ENCODE assay signal across 16 cellular contexts in genomic region chr6:43992126-43992663, GRCh38.
DNase-seq lines count a peak whose midpoint lies in the region; ATAC-seq and TF ChIP-seq lines count a peak whose summit lies in the region.
"Had no signal": no experiment of that assay in that cellular context is flagged by ENCODE, and none has a peak within 500 bp of the region (broad histone marks: within the 10 kb centered on the region; RNA-seq: fewer than 3 reads in every experiment).

No MANE protein-coding gene starts in this region.

- H3K27me3 Mint-ChIP-seq in activated CD4-positive, alpha-beta T cell treated with anti-CD3 and anti-CD28 coated beads for 36 hours: no peaks in the 10 kb centered on the region
- no peaks in the 10 kb centered on the region for H3K27me3 Mint-ChIP-seq in chondrocyte (ENCODE audit: low read depth)
- H3K27me3 Mint-ChIP-seq in natural killer cell treated with Interleukin-12 subunit alpha and Interleukin-12 subunit beta and Interleukin-15 and Interleukin-18, amount 100 ng/mL, for 72 hours: peaks cover 2 to 9% of the 10 kb centered on the region in 2 donors

- no peak overlapping the region for H2BK5ac ChIP-seq in IMR-90 (ENCODE audit: low read depth, low read length, poor library complexity, severe bottlenecking)

- H4K5ac ChIP-seq in IMR-90 (ENCODE audit: low read depth, low read length): no peak overlapping the region

- no peaks in the 10 kb centered on the region for H3K36me3 Mint-ChIP-seq in activated CD4-positive, alpha-beta T cell treated with anti-CD3 and anti-CD28 coated beads for 36 hours (ENCODE audit: low read depth)
- H3K36me3 Mint-ChIP-seq in chondrocyte (ENCODE audit: low read depth): no peaks in the 10 kb centered on the region
- H3K36me3 Mint-ChIP-seq in natural killer cell treated with Interleukin-12 subunit alpha and Interleukin-12 subunit beta and Interleukin-15 and Interleukin-18, amount 100 ng/mL, for 72 hours: no peaks in the 10 kb centered on the region

- peak; percentile 37 for ATAC-seq in activated CD4-positive, alpha-beta T cell treated with anti-CD3 and anti-CD28 coated beads for 36 hours
- no peak for ATAC-seq in IMR-90 (ENCODE audit: low read depth)
- peak; percentile 21 to 29 for ATAC-seq in natural killer cell treated with Interleukin-12 subunit alpha and Interleukin-12 subunit beta and Interleukin-15 and Interleukin-18, amount 100 ng/mL, for 72 hours
- ATAC-seq in PC-3: no peak
- ATAC-seq in HG02973 (IDR thresholded peaks at IDR 0.05; ENCODE audit: unreplicated experiment): no peak

- TF ChIP-seq POLR2A in IMR-90 (IDR thresholded peaks at IDR 0.05; ENCODE audit: low read depth, low read length): no peak

- no peaks in the 10 kb centered on the region for H3K9me3 Mint-ChIP-seq in activated CD4-positive, alpha-beta T cell treated with anti-CD3 and anti-CD28 coated beads for 36 hours (ENCODE audit: low read depth)
- H3K9me3 Mint-ChIP-seq in chondrocyte (ENCODE audit: low read depth): peaks cover 4% of the 10 kb centered on the region
- no peaks in the 10 kb centered on the region for H3K9me3 Mint-ChIP-seq in natural killer cell treated with Interleukin-12 subunit alpha and Interleukin-12 subunit beta and Interleukin-15 and Interleukin-18, amount 100 ng/mL, for 72 hours

- BruUV-seq in IMR-90 (replicated peaks; lab: Mats Ljungman, UMichigan) (no TSS peak), PC-3 (replicated peaks; lab: Mats Ljungman, UMichigan) (no TSS peak)

- no peak overlapping the region for H3K4me2 ChIP-seq in IMR-90 (ENCODE audit: low read depth, low read length)
- no peak overlapping the region for H3K4me2 ChIP-seq in PC-3 (ENCODE audit: low read length)

- no peak overlapping the region for H3K18ac ChIP-seq in IMR-90 (ENCODE audit: low read depth, low read length)

- no peaks in the 10 kb centered on the region for H3K4me1 Mint-ChIP-seq in activated CD4-positive, alpha-beta T cell treated with anti-CD3 and anti-CD28 coated beads for 36 hours
- H3K4me1 Mint-ChIP-seq in chondrocyte (ENCODE audit: low read depth): peaks cover 27% of the 10 kb centered on the region
- peaks cover 6 to 7% of the 10 kb centered on the region in 2 donors for H3K4me1 Mint-ChIP-seq in natural killer cell treated with Interleukin-12 subunit alpha and Interleukin-12 subunit beta and Interleukin-15 and Interleukin-18, amount 100 ng/mL, for 72 hours (ENCODE audit: low read depth in 2 of 2)

- in situ Hi-C loops in IMR-90 (cut with MboI; ENCODE audit: low sequenced_read_pairs): no loop called here

- H3K9ac ChIP-seq in IMR-90 (ENCODE audit: low read depth, low read length) (no peak overlapping the region), PC-3 (ENCODE audit: low read length) (no peak overlapping the region)

- peaks cover 23% of the 10 kb centered on the region for H3K9me1 ChIP-seq in IMR-90 (ENCODE audit: insufficient read depth, low read length)

- CTCF ChIA-PET in activated CD4-positive, alpha-beta T cell treated with anti-CD3 and anti-CD28 coated beads for 36 hours (lab: Charles Lee): no interaction called here
- CTCF ChIA-PET in IMR-90 (lab: Yijun Ruan, JAX) (interaction anchor here (1.1 kb wide), 2 partner anchors 43 to 203 kb away, joined by 3 read pairs; no protein-coding TSS in a partner anchor), PC-3 (lab: Charles Lee) (no interaction called here)

- H3K27ac ChIP-seq in IMR-90 (ENCODE audit: insufficient read depth, low read length): no peak overlapping the region
- no peak overlapping the region for H3K27ac ChIP-seq in PC-3 (ENCODE audit: low read length)
- H3K27ac ChIP-seq: C4-2B had no signal

- no peak overlapping the region for H3K4me3 Mint-ChIP-seq in activated CD4-positive, alpha-beta T cell treated with anti-CD3 and anti-CD28 coated beads for 36 hours
- H3K4me3 Mint-ChIP-seq in chondrocyte (ENCODE audit: unreplicated experiment): no peak overlapping the region
- no peak overlapping the region for H3K4me3 Mint-ChIP-seq in natural killer cell treated with Interleukin-12 subunit alpha and Interleukin-12 subunit beta and Interleukin-15 and Interleukin-18, amount 100 ng/mL, for 72 hours

- H3K79me1 ChIP-seq in IMR-90 (ENCODE audit: low read depth in 1 of 2, low read length in 2 of 2): no peaks in the 10 kb centered on the region

- H3K27me3 ChIP-seq in IMR-90 (ENCODE audit: control insufficient read depth, insufficient read depth, low read length): peaks cover under 1% of the 10 kb centered on the region; the same call in 1 of the 2 replicates
- H3K27me3 ChIP-seq in PC-3 (ENCODE audit: low read length): no peaks in the 10 kb centered on the region

- H3K36me3 ChIP-seq in IMR-90 (ENCODE audit: control insufficient read depth, insufficient read depth, low read length): no peaks in the 10 kb centered on the region
- no peaks in the 10 kb centered on the region for H3K36me3 ChIP-seq in PC-3 (ENCODE audit: low read depth, low read length)

- peak overlapping the region; percentile 49 for H2BK120ac ChIP-seq in IMR-90 (ENCODE audit: low read depth, low read length)

- TF ChIP-seq CTCF in IMR-90 (conservative IDR thresholded peaks at IDR 0.05; ENCODE audit: low read depth, low read length) (no peak), chondrocyte (IDR thresholded peaks at IDR 0.05) (no peak), PC-3 (conservative IDR thresholded peaks at IDR 0.05; ENCODE audit: low read depth, low read length) (no peak)

- intact Hi-C loops in activated CD4-positive, alpha-beta T cell treated with anti-CD3 and anti-CD28 coated beads for 36 hours (cut with DNase I, micrococcal nuclease): no loop called here
- intact Hi-C loops in IMR-90 (cut with micrococcal nuclease) (loop anchor here (5.0 kb wide), 2 partner anchors 80 to 200 kb away; no protein-coding TSS in a partner anchor), PC-3 (cut with micrococcal nuclease) (no loop called here)

- H2AFZ ChIP-seq in IMR-90 (replicated peaks; ENCODE audit: low read length, poor library complexity): no peak overlapping the region
- no peak overlapping the region for H2AFZ ChIP-seq in PC-3 (ENCODE audit: low read length)

- WGBS in IMR-90 (ENCODE audit: extremely low coverage in 2 of 2, insufficient read length in 1 of 2), 2 experiments: 100% methylated on average over 3 of the region's 4 CpGs; no CpG with 5 or more reads in 1 of the 2 experiments

- H3K27ac Mint-ChIP-seq in activated CD4-positive, alpha-beta T cell treated with anti-CD3 and anti-CD28 coated beads for 36 hours: no peak overlapping the region
- H3K27ac Mint-ChIP-seq in chondrocyte (ENCODE audit: unreplicated experiment): no peak overlapping the region
- no peak overlapping the region for H3K27ac Mint-ChIP-seq in natural killer cell treated with Interleukin-12 subunit alpha and Interleukin-12 subunit beta and Interleukin-15 and Interleukin-18, amount 100 ng/mL, for 72 hours

- 0 out of 4 replicates have a peak overlapping the region, but pooled peaks of 1 of the 2 experiments have one; percentile 13 for H4K8ac ChIP-seq in IMR-90 (ENCODE audit: low read depth in 2 of 2, low read length in 2 of 2)

- peak overlapping the region; percentile 5 for H2AK9ac ChIP-seq in IMR-90 (replicated peaks; ENCODE audit: low read depth, low read length, poor library complexity)

- H3K14ac ChIP-seq in IMR-90 (replicated peaks; ENCODE audit: low read depth, low read length): peak overlapping the region; percentile 20; the same call in 1 of the 2 replicates

- H3F3A ChIP-seq in PC-3 (ENCODE audit: low read length, unreplicated experiment): no peaks in the 10 kb centered on the region

- dilution Hi-C loops in IMR-90 (cut with HindIII; ENCODE audit: low sequenced_read_pairs, unreplicated experiment): no loop called here

- H4K91ac ChIP-seq in IMR-90 (ENCODE audit: insufficient read depth, low read depth, low read length): peak overlapping the region; percentile 55

- no peak for DNase-seq in activated CD4-positive, alpha-beta T cell treated with anti-CD3 and anti-CD28 coated beads for 36 hours
- DNase-seq in activated CD4-positive, alpha-beta T cell treated with anti-CD3 and anti-CD28 coated beads for 1 hour: no peak
- no peak for DNase-seq in IMR-90
- DNase-seq in chondrocyte (ENCODE audit: low spot score): peak; percentile 34
- DNase-seq in natural killer cell treated with Interleukin-12 subunit alpha and Interleukin-12 subunit beta and Interleukin-15 and Interleukin-18, amount 100 ng/mL, for 72 hours (ENCODE audit: low spot score): no peak
- no peak for DNase-seq in COR-L47 (lab: John Stamatoyannopoulos, UW)
- no peak for DNase-seq in PC-3
- DNase-seq: Caco-2, DMS79, MV-4-11, NCI-H1417 treated with DMSO at 0.1 percent for 48 hours, NCI-H2081, NCI-H524, SIG-M5 had no signal

- H2BK20ac ChIP-seq in IMR-90 (ENCODE audit: low read depth, low read length): peak overlapping the region; percentile 65

- peak overlapping the region; percentile 91; the same call in 1 of the 2 replicates for H2AK5ac ChIP-seq in IMR-90 (ENCODE audit: low read depth, low read length)

- H3K4me3 ChIP-seq in IMR-90 (ENCODE audit: insufficient read depth, low read depth, low read length) (no peak overlapping the region), PC-3 (ENCODE audit: low read length) (no peak overlapping the region)

- TF ChIP-seq RAD21 in IMR-90 (IDR thresholded peaks at IDR 0.05; ENCODE audit: low read length): no peak

- no peak overlapping the region for H3K23ac ChIP-seq in IMR-90 (ENCODE audit: low read depth, low read length)

- H3K79me2 ChIP-seq in PC-3 (ENCODE audit: low read length): no peaks in the 10 kb centered on the region

- H3K56ac ChIP-seq in IMR-90 (ENCODE audit: extremely low read depth, insufficient read depth, low read length): no peak overlapping the region

- H2BK15ac ChIP-seq in IMR-90 (ENCODE audit: low read depth, low read length): peak overlapping the region; percentile 59; the same call in 2 of the 3 replicates

- H3K9me3 ChIP-seq in IMR-90 (ENCODE audit: control insufficient read depth, insufficient read depth, low read length) (no peaks in the 10 kb centered on the region), PC-3 (ENCODE audit: low read length) (no peaks in the 10 kb centered on the region)
- H3K9me3 ChIP-seq: Caco-2 had no signal

- no peaks in the 10 kb centered on the region for H3K9me2 ChIP-seq in PC-3 (replicated peaks; ENCODE audit: low read length)

- POLR2A ChIA-PET in activated CD4-positive, alpha-beta T cell treated with anti-CD3 and anti-CD28 coated beads for 36 hours (lab: Charles Lee): no interaction called here
- POLR2A ChIA-PET in IMR-90 (lab: Charles Lee; ENCODE audit: unreplicated experiment): no interaction called here
- POLR2A ChIA-PET in PC-3 (lab: Charles Lee; ENCODE audit: unreplicated experiment): no interaction called here

- peak overlapping the region; percentile 74 for H3K4ac ChIP-seq in IMR-90 (ENCODE audit: low read depth, low read length)

- H4K20me1 ChIP-seq in IMR-90 (ENCODE audit: insufficient read depth, low read length) (no peaks in the 10 kb centered on the region), PC-3 (ENCODE audit: low read length) (no peaks in the 10 kb centered on the region)

- H3K4me1 ChIP-seq in IMR-90 (ENCODE audit: control insufficient read depth, insufficient read depth, low read length) (peaks cover 25% of the 10 kb centered on the region), PC-3 (ENCODE audit: insufficient read depth, low read length) (peaks cover 20% of the 10 kb centered on the region)

TF ChIP-seq in IMR-90, 13 proteins besides CTCF, POLR2A, EP300 and RAD21 (continues in another document):
- TF ChIP-seq RFX5 (IDR thresholded peaks at IDR 0.05; ENCODE audit: low read depth, low read length) (no peak), MXI1 (IDR thresholded peaks at IDR 0.05; ENCODE audit: borderline replicate concordance, low read depth, low read length) (no peak), BHLHE40 (IDR thresholded peaks at IDR 0.05; ENCODE audit: low read depth, low read length) (no peak)

Comparison
In these comparisons a context has a peak if more than half of its experiments do, and no peak if none do; other contexts are left out.
1. ATAC-seq: peak in activated CD4-positive, alpha-beta T cell treated with anti-CD3 and anti-CD28 coated beads for 36 hours (single experiment) and natural killer cell treated with Interleukin-12 subunit alpha and Interleukin-12 subunit beta and Interleukin-15 and Interleukin-18, amount 100 ng/mL, for 72 hours (2 of 2); none in IMR-90 (single experiment), PC-3 (single experiment) and HG02973 (single experiment).